19 cellular contexts compared by ENCODE assay signal in genomic region chr7:36109013-36109627, GRCh38. TPM values are rescaled to one million over a fixed set of nuclear protein-coding genes. Genes with fewer than 3 reads are reported as not detected.
DNase-seq lines count a peak whose midpoint lies in the region; ATAC-seq and TF ChIP-seq lines count a peak whose summit lies in the region.
"Had no signal": no experiment of that assay in that cellular context is flagged by ENCODE, and none has a peak within 500 bp of the region (broad histone marks: within the 10 kb centered on the region; RNA-seq: fewer than 3 reads in every experiment).

No MANE protein-coding gene starts in this region.

- CTCF ChIA-PET in WTC11 (lab: Charles Lee): interaction anchor here (0.7 kb wide), 1 partner anchor 11 kb away, joined by 3 read pairs; no protein-coding TSS in a partner anchor

- peak; percentile 12 for DNase-seq in NCI-H2107 treated with DMSO at 0.1 percent for 48 hours (lab: John Stamatoyannopoulos, UW; ENCODE audit: unreplicated experiment)
- DNase-seq in NCI-H2107 (lab: John Stamatoyannopoulos, UW): no peak
- DNase-seq in NCI-H2081 (lab: John Stamatoyannopoulos, UW): peak; percentile 43 to 75
- no peak for DNase-seq in WTC11 (ENCODE audit: low spot score)
- DNase-seq in midbrain (lab: John Stamatoyannopoulos, UW): no peak
- no peak for DNase-seq in progenitor cell of endocrine pancreas (ENCODE audit: low spot score, unreplicated experiment)
- DNase-seq: activated CD4-positive, alpha-beta T cell treated with anti-CD3 and anti-CD28 coated beads, Interleukin-2, amount 50 U/mL, for 1 hour; caudate nucleus; MV-4-11; NCI-H1930; NCI-H526 treated with DMSO at 0.1 percent for 48 hours; stimulated activated CD4-positive, alpha-beta T cell treated with anti-CD3 and anti-CD28 coated beads, Interleukin-4, amount 100 ng/mL, for 4 hours had no signal

- POLR2A ChIA-PET in WTC11 (lab: Charles Lee): interaction anchor here (0.6 kb wide), 1 partner anchor 26 kb away, joined by 3 read pairs; no protein-coding TSS in a partner anchor

- 0 out of 2 replicates have a peak, but pooled peaks cover 2% of the 10 kb centered on the region for H3K36me3 Mint-ChIP-seq in WTC11
- H3K36me3 Mint-ChIP-seq in stimulated activated memory B cell treated with anti-CD40 and anti-IgM and Interleukin-4, amounts not matched to agents 10 μg/mL and 1 μg/mL and 100 μg/mL, for 72 hours: no peaks in the 10 kb centered on the region
- no peaks in the 10 kb centered on the region for H3K36me3 Mint-ChIP-seq in progenitor cell of endocrine pancreas (ENCODE audit: insufficient read depth)
- H3K36me3 Mint-ChIP-seq: activated naive CD4-positive, alpha-beta T cell treated with anti-CD3 and anti-CD28 coated beads, Interleukin-2, amount 50 U/mL, for 24 hours; natural killer cell treated with Interleukin-12 subunit alpha and Interleukin-12 subunit beta and Interleukin-15 and Interleukin-18, amount 100 ng/mL, for 72 hours had no signal

- peaks cover 5% of the 10 kb centered on the region for H3K4me1 Mint-ChIP-seq in WTC11
- H3K4me1 Mint-ChIP-seq in stimulated activated memory B cell treated with anti-CD40 and anti-IgM and Interleukin-4, amounts not matched to agents 10 μg/mL and 1 μg/mL and 100 μg/mL, for 72 hours: peaks cover 5% of the 10 kb centered on the region
- no peaks in the 10 kb centered on the region for H3K4me1 Mint-ChIP-seq in progenitor cell of endocrine pancreas (ENCODE audit: low read depth)
- H3K4me1 Mint-ChIP-seq: activated naive CD4-positive, alpha-beta T cell treated with anti-CD3 and anti-CD28 coated beads, Interleukin-2, amount 50 U/mL, for 24 hours had no signal

- ATAC-seq in WTC11 (peak; percentile 65), GM18519 (IDR thresholded peaks at IDR 0.05; ENCODE audit: low FRiP score, unreplicated experiment) (no peak)
- peak; percentile 48 for ATAC-seq in stimulated activated memory B cell treated with anti-CD40 and anti-IgM and Interleukin-4, amounts not matched to agents 10 μg/mL and 1 μg/mL and 100 μg/mL, for 72 hours
- ATAC-seq: sciatic nerve, SK-N-SH treated with all-trans-retinoic acid at 6 μM for 48 hours had no signal

- no peaks in the 10 kb centered on the region for H3K27me3 Mint-ChIP-seq in WTC11 (ENCODE audit: low read depth)
- H3K27me3 Mint-ChIP-seq in stimulated activated memory B cell treated with anti-CD40 and anti-IgM and Interleukin-4, amounts not matched to agents 10 μg/mL and 1 μg/mL and 100 μg/mL, for 72 hours: peaks cover 48% of the 10 kb centered on the region
- no peaks in the 10 kb centered on the region for H3K27me3 Mint-ChIP-seq in progenitor cell of endocrine pancreas
- H3K27me3 Mint-ChIP-seq: activated naive CD4-positive, alpha-beta T cell treated with anti-CD3 and anti-CD28 coated beads, Interleukin-2, amount 50 U/mL, for 24 hours had no signal

- TF ChIP-seq CTCF in WTC11 (IDR thresholded peaks at IDR 0.05): no peak
- no peak for TF ChIP-seq CTCF in progenitor cell of endocrine pancreas (IDR thresholded peaks at IDR 0.05; ENCODE audit: unreplicated experiment)

- H3K27ac Mint-ChIP-seq in WTC11: 0 out of 2 replicates have a peak overlapping the region, but pooled peaks have one; percentile 43
- no peak overlapping the region for H3K27ac Mint-ChIP-seq in stimulated activated memory B cell treated with anti-CD40 and anti-IgM and Interleukin-4, amounts not matched to agents 10 μg/mL and 1 μg/mL and 100 μg/mL, for 72 hours
- H3K27ac Mint-ChIP-seq in progenitor cell of endocrine pancreas: no peak overlapping the region
- H3K27ac Mint-ChIP-seq: activated naive CD4-positive, alpha-beta T cell treated with anti-CD3 and anti-CD28 coated beads, Interleukin-2, amount 50 U/mL, for 24 hours; activated T-helper 1 cell treated with anti-CD3 and anti-CD28 coated beads, Interleukin-12 subunit alpha, Interleukin-12 subunit beta, Interleukin-2, Interleukin-4 antibody, amounts not matched to agents 30 ng/mL and 10 ng/mL and 1 ng/mL, durations not matched to agents 14 hours and 24 hours and 36 hours; natural killer cell treated with Interleukin-12 subunit alpha and Interleukin-12 subunit beta and Interleukin-15 and Interleukin-18, amount 100 ng/mL, for 72 hours had no signal

- no peak overlapping the region for H3K4me3 Mint-ChIP-seq in WTC11
- H3K4me3 Mint-ChIP-seq in stimulated activated memory B cell treated with anti-CD40 and anti-IgM and Interleukin-4, amounts not matched to agents 10 μg/mL and 1 μg/mL and 100 μg/mL, for 72 hours: no peak overlapping the region
- no peak overlapping the region for H3K4me3 Mint-ChIP-seq in progenitor cell of endocrine pancreas (ENCODE audit: low read depth)
- H3K4me3 Mint-ChIP-seq: activated naive CD4-positive, alpha-beta T cell treated with anti-CD3 and anti-CD28 coated beads, Interleukin-2, amount 50 U/mL, for 24 hours; activated T-helper 1 cell treated with anti-CD3 and anti-CD28 coated beads, Interleukin-12 subunit alpha, Interleukin-12 subunit beta, Interleukin-2, Interleukin-4 antibody, amounts not matched to agents 30 ng/mL and 10 ng/mL and 1 ng/mL, durations not matched to agents 14 hours and 24 hours and 36 hours; natural killer cell treated with Interleukin-12 subunit alpha and Interleukin-12 subunit beta and Interleukin-15 and Interleukin-18, amount 100 ng/mL, for 72 hours had no signal

- peaks cover 8% of the 10 kb centered on the region for H3K9me3 Mint-ChIP-seq in WTC11
- no peaks in the 10 kb centered on the region for H3K9me3 Mint-ChIP-seq in stimulated activated memory B cell treated with anti-CD40 and anti-IgM and Interleukin-4, amounts not matched to agents 10 μg/mL and 1 μg/mL and 100 μg/mL, for 72 hours
- H3K9me3 Mint-ChIP-seq in progenitor cell of endocrine pancreas (ENCODE audit: low read depth): no peaks in the 10 kb centered on the region
- H3K9me3 Mint-ChIP-seq: activated naive CD4-positive, alpha-beta T cell treated with anti-CD3 and anti-CD28 coated beads, Interleukin-2, amount 50 U/mL, for 24 hours; natural killer cell treated with Interleukin-12 subunit alpha and Interleukin-12 subunit beta and Interleukin-15 and Interleukin-18, amount 100 ng/mL, for 72 hours had no signal

TF ChIP-seq in WTC11, 78 proteins besides CTCF, POLR2A, EP300 and RAD21 (continues in another document):
- TF ChIP-seq USF1 (CRISPR knock-in tag; IDR thresholded peaks at IDR 0.05): no peak
- TF ChIP-seq SMAD4 (CRISPR knock-in tag; IDR thresholded peaks at IDR 0.05): no peak
- TF ChIP-seq ELF4 (CRISPR knock-in tag; IDR thresholded peaks at IDR 0.05; ENCODE audit: low read depth): no peak
- no peak for TF ChIP-seq HMGXB4 (CRISPR knock-in tag; IDR thresholded peaks at IDR 0.05)
- TF ChIP-seq ZSCAN18 (CRISPR knock-in tag; IDR thresholded peaks at IDR 0.05): no peak
- TF ChIP-seq RELA (CRISPR knock-in tag; IDR thresholded peaks at IDR 0.05; ENCODE audit: borderline replicate concordance): no peak
- TF ChIP-seq RORB (CRISPR knock-in tag; IDR thresholded peaks at IDR 0.05): no peak
- TF ChIP-seq ZBTB43 (CRISPR knock-in tag; IDR thresholded peaks at IDR 0.05): no peak

RNA-seq across cellular contexts. Expression of gene EEPD1, which starts 43.9 kb away (rescaled TPM):
- total RNA-seq in WTC11 (2021) (6.6 to 7.8 TPM (median 7.4 TPM) in 3 replicates), progenitor cell of endocrine pancreas (10.6 and 11.3 TPM in 2 replicates)

Comparison
In these comparisons a context has a peak if more than half of its experiments do, and no peak if none do; other contexts are left out.
1. DNase-seq: peak in NCI-H2107 treated with DMSO at 0.1 percent for 48 hours (single experiment) and NCI-H2081 (2 of 2); none in NCI-H2107 (single experiment), WTC11 (single experiment), midbrain (single experiment) and progenitor cell of endocrine pancreas (single experiment).